In the genomic region with DNA sequence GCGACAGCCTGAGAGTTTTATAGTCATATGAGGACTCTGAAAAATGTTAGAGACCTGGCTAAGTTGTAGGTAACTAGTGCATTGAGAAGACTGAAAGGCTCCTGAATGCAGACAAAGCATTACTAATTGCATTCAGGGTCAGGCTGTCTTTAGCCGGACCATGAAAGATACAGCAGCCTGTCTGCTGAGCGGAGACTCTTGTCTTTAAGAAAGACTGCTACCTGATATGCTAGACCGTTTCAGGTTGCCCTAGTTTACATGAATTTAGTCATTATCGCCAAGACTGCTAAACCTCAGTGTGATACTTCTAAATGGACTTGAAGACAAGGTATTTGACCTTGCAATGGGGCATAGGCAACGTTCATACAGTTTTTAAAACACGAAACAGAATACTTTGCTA, we compare ENCODE assay signal across 24 cellular contexts.
DNase-seq lines count a peak whose midpoint lies in the region; ATAC-seq, FAIRE-seq and TF ChIP-seq lines count a peak whose summit lies in the region.
"Had no signal": no experiment of that assay in that cellular context is flagged by ENCODE, and none has a peak within 500 bp of the region (broad histone marks: within the 10 kb centered on the region; RNA-seq: fewer than 3 reads in every experiment).

No MANE protein-coding gene starts in this region.

- H3K4me2 ChIP-seq in neural progenitor cell = peak overlapping the region; percentile 23
- H3K4me2 ChIP-seq: BLaER1, SK-N-SH had no signal

- no peak overlapping the region for H3K27ac Mint-ChIP-seq in neural progenitor cell

- H3K4me3 ChIP-seq in HUES48 (ENCODE audit: low read depth, low read length) (no peak overlapping the region), neural progenitor cell (no peak overlapping the region), right lobe of liver (no peak overlapping the region)
- H3K4me3 ChIP-seq: BLaER1 had no signal

- no peak overlapping the region for H2AFZ ChIP-seq in neural progenitor cell (replicated peaks)

- H3K79me2 ChIP-seq in neural progenitor cell (ENCODE audit: low read depth) = peaks cover 84% of the 10 kb centered on the region

- H3K27ac ChIP-seq in HUES48 (ENCODE audit: low read depth, low read length) (peak overlapping the region; percentile 30), neural progenitor cell (no peak overlapping the region), right lobe of liver (no peak overlapping the region)
- H3K27ac ChIP-seq: BLaER1 had no signal

- no peaks in the 10 kb centered on the region for H3K9me3 ChIP-seq in HUES48 (ENCODE audit: control insufficient read depth, insufficient read depth, low read length)
- no peaks in the 10 kb centered on the region for H3K9me3 ChIP-seq in neural progenitor cell (ENCODE audit: low read depth)
- no peaks in the 10 kb centered on the region for H3K9me3 ChIP-seq in right lobe of liver
- H3K9me3 ChIP-seq: BLaER1, SK-N-SH had no signal

- no peak for DNase-seq in GM12891 (ENCODE audit: insufficient read length, low spot score)
- DNase-seq in left kidney (ENCODE audit: low read depth, low spot score) = peak; percentile 86
- peak; percentile 63 for DNase-seq in neural progenitor cell (ENCODE audit: low spot score)
- no peak for DNase-seq in OCI-M2 (lab: John Stamatoyannopoulos, UW; ENCODE audit: unreplicated experiment)
- no peak for DNase-seq in right lobe of liver
- no peak for DNase-seq in MV-4-11 (lab: John Stamatoyannopoulos, UW)
- no peak for DNase-seq in midbrain (lab: John Stamatoyannopoulos, UW)
- DNase-seq: CD4-positive, CD25-positive, alpha-beta regulatory T cell; DMS153; DND-41; H7; IMR-90; KG1; NCI-H1092; NCI-H1417 treated with DMSO at 0.1 percent for 48 hours; NCI-H1694 treated with DMSO at 0.1 percent for 48 hours; NCI-H446; NCI-H524 treated with DMSO at 0.1 percent for 48 hours; NCI-H774; PC-3; SK-N-SH had no signal

- FAIRE-seq in GM12891 (lab: Jason Lieb, UNC) = peak; percentile 31
- FAIRE-seq: A204.1 had no signal

- H4K20me1 ChIP-seq in neural progenitor cell (ENCODE audit: low read depth) = peaks cover 100% of the 10 kb centered on the region
- H4K20me1 ChIP-seq: BLaER1 had no signal

- TF ChIP-seq POLR2A in GM12891 (IDR thresholded peaks at IDR 0.05; ENCODE audit: low read depth, low read length) = no peak
- no peak for TF ChIP-seq POLR2A in right lobe of liver (IDR thresholded peaks at IDR 0.05)

- no peaks in the 10 kb centered on the region for H3K27me3 Mint-ChIP-seq in neural progenitor cell (ENCODE audit: insufficient read depth, low read depth)

- intact Hi-C loops in right lobe of liver (cut with DNase I) = no loop called here

- H3K27me3 ChIP-seq in HUES48 (ENCODE audit: control insufficient read depth, insufficient read depth, low read length) (no peaks in the 10 kb centered on the region), neural progenitor cell (no peaks in the 10 kb centered on the region), right lobe of liver (no peaks in the 10 kb centered on the region)
- H3K27me3 ChIP-seq: BLaER1 had no signal

- H3K9me3 Mint-ChIP-seq in neural progenitor cell = no peaks in the 10 kb centered on the region
- H3K9me3 Mint-ChIP-seq: CD4-positive, CD25-positive, alpha-beta regulatory T cell had no signal

- peaks cover 18% of the 10 kb centered on the region for H3K36me3 Mint-ChIP-seq in neural progenitor cell

- H3F3A ChIP-seq in neural progenitor cell (ENCODE audit: low read depth) = peaks cover 16% of the 10 kb centered on the region

- ATAC-seq in right lobe of liver = no peak
- ATAC-seq: PC-3 had no signal

- H3K9ac ChIP-seq in HUES48 (ENCODE audit: low read depth, low read length) (no peak overlapping the region), neural progenitor cell (no peak overlapping the region)
- H3K9ac ChIP-seq: BLaER1, SK-N-SH had no signal

- TF ChIP-seq CTCF in neural progenitor cell (IDR thresholded peaks at IDR 0.05) = no peak
- TF ChIP-seq CTCF in right lobe of liver (IDR thresholded peaks at IDR 0.05) = no peak

- no peak overlapping the region for H3K4me3 Mint-ChIP-seq in neural progenitor cell
- H3K4me3 Mint-ChIP-seq: CD4-positive, CD25-positive, alpha-beta regulatory T cell had no signal

- H3K4me1 ChIP-seq in HUES48 (ENCODE audit: control insufficient read depth, insufficient read depth, low read length) (peaks cover 58% of the 10 kb centered on the region), neural progenitor cell (peaks cover 16% of the 10 kb centered on the region), right lobe of liver (no peaks in the 10 kb centered on the region)
- H3K4me1 ChIP-seq: BLaER1 had no signal

- H3K4me1 Mint-ChIP-seq in neural progenitor cell = peaks cover 32% of the 10 kb centered on the region

- H3K36me3 ChIP-seq in HUES48 (ENCODE audit: control insufficient read depth, insufficient read depth, low read length) (peaks cover 34% of the 10 kb centered on the region), neural progenitor cell (no peaks in the 10 kb centered on the region), right lobe of liver (peaks cover 0 to 4% (median 0%) of the 10 kb centered on the region in 4 donors)
- H3K36me3 ChIP-seq: BLaER1 had no signal

- WGBS in right lobe of liver (ENCODE audit: insufficient coverage, low coverage, low lambda C conversion rate, missing lambda C conversion rate) = 82% methylated on average over 6 of the region's 7 CpGs

TF ChIP-seq in GM12891, 5 proteins besides CTCF, POLR2A, EP300 and RAD21:
- TF ChIP-seq SPI1 (IDR thresholded peaks at IDR 0.05; ENCODE audit: low read depth, low read length) (no peak), PAX5 (IDR thresholded peaks at IDR 0.05; ENCODE audit: insufficient read depth, low read length, severe bottlenecking) (no peak), TAF1 (IDR thresholded peaks at IDR 0.05; ENCODE audit: low read depth, low read length) (no peak), POLR2AphosphoS5 (IDR thresholded peaks at IDR 0.05; ENCODE audit: low read depth, low read length) (no peak), POU2F2 (IDR thresholded peaks at IDR 0.05; ENCODE audit: low read depth, low read length) (no peak)

Comparison
In these comparisons a context has a peak if more than half of its experiments do, and no peak if none do; other contexts are left out.
1. DNase-seq: peak in left kidney (single experiment) and neural progenitor cell (single experiment); none in GM12891 (single experiment), OCI-M2 (single experiment), right lobe of liver (0 of 3), MV-4-11 (single experiment) and midbrain (single experiment).